15 cellular contexts compared by ENCODE assay signal in the genomic region with DNA sequence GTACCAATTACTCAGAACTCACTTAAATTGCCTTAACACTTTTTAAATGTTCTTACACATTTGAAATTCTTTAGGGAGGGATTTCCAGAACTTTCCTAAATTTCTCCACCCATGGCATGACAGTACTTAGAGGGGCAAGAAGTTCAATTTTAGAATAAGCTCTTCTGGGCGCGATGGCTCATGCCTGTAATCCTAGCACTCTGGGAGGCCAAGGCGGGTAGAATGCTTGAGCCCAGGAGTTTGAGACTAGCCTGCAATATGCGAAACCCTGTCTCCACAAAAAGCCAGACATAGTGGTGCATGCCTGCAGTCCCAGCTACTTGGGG. TPM values are rescaled to one million over a fixed set of nuclear protein-coding genes. Genes with fewer than 3 reads are reported as not detected.
"Had no signal": no experiment of that assay in that cellular context is flagged by ENCODE, and none has a peak within 500 bp of the region (broad histone marks: within the 10 kb centered on the region; RNA-seq: fewer than 3 reads in every experiment).

No MANE protein-coding gene starts in this region.

- H3K27ac ChIP-seq: esophagus muscularis mucosa, stomach had no signal

- H3K27me3 Mint-ChIP-seq: activated naive CD8-positive, alpha-beta T cell; natural killer cell treated with Interleukin-12 subunit alpha and Interleukin-12 subunit beta and Interleukin-15 and Interleukin-18, amount 100 ng/mL, for 72 hours had no signal

- H3K4me3 ChIP-seq: esophagus muscularis mucosa, stomach, tibial nerve had no signal

- H3K27me3 ChIP-seq: esophagus muscularis mucosa, stomach, tibial nerve had no signal

- H3K4me3 Mint-ChIP-seq: activated naive CD8-positive, alpha-beta T cell; natural killer cell treated with Interleukin-12 subunit alpha and Interleukin-12 subunit beta and Interleukin-15 and Interleukin-18, amount 100 ng/mL, for 72 hours had no signal

- H3K9me3 Mint-ChIP-seq: natural killer cell treated with Interleukin-12 subunit alpha and Interleukin-12 subunit beta and Interleukin-15 and Interleukin-18, amount 100 ng/mL, for 72 hours had no signal

- ATAC-seq: left lobe of liver; natural killer cell treated with Interleukin-12 subunit alpha and Interleukin-12 subunit beta and Interleukin-15 and Interleukin-18, amount 100 ng/mL, for 72 hours had no signal

- H3K27ac Mint-ChIP-seq: natural killer cell treated with Interleukin-12 subunit alpha and Interleukin-12 subunit beta and Interleukin-15 and Interleukin-18, amount 100 ng/mL, for 72 hours had no signal

- DNase-seq: activated CD4-positive, alpha-beta T cell treated with anti-CD3 and anti-CD28 coated beads, Interleukin-2, amount 50 U/mL, for 4 hours; activated CD4-positive, CD25-positive, alpha-beta regulatory T cell treated with anti-CD3 and anti-CD28 coated beads, Interleukin-2, amount 50 U/mL, for 72 hours; activated effector memory CD4-positive, alpha-beta T cell treated with anti-CD3 and anti-CD28 coated beads, Interleukin-2, amount 50 U/mL, for 16 hours; activated T-cell treated with anti-CD3 and anti-CD28 coated beads, Interleukin-2, amount 50 U/mL, for 1 hour; amygdala; mammary epithelial cell; stimulated activated CD4-positive, alpha-beta T cell treated with anti-CD3 and anti-CD28 coated beads, Interleukin-4, amount 100 ng/mL, for 4 hours; stomach had no signal

- H3K9me3 ChIP-seq: esophagus muscularis mucosa, stomach, tibial nerve had no signal

- H3K36me3 Mint-ChIP-seq: natural killer cell treated with Interleukin-12 subunit alpha and Interleukin-12 subunit beta and Interleukin-15 and Interleukin-18, amount 100 ng/mL, for 72 hours had no signal

RNA-seq across cellular contexts. Expression of a gene that starts 30.0 kb away (rescaled TPM):
- total RNA-seq: mammary epithelial cell; natural killer cell treated with Interleukin-12 subunit alpha and Interleukin-12 subunit beta and Interleukin-15 and Interleukin-18, amount 100 ng/mL, for 72 hours; osteocyte; stomach; T-helper 2 cell treated with Interferon-gamma antibody and Interleukin-4, amounts not matched to agents 100 ng/mL and 5 ng/mL, for 36 hours had no signal
- polyA plus RNA-seq: mammary epithelial cell had no signal

RNA-seq across cellular contexts. Expression of a gene that starts 31.8 kb away (rescaled TPM):
- total RNA-seq: mammary epithelial cell; natural killer cell treated with Interleukin-12 subunit alpha and Interleukin-12 subunit beta and Interleukin-15 and Interleukin-18, amount 100 ng/mL, for 72 hours; T-helper 2 cell treated with Interferon-gamma antibody and Interleukin-4, amounts not matched to agents 100 ng/mL and 5 ng/mL, for 36 hours had no signal
- polyA plus RNA-seq: mammary epithelial cell had no signal
